ENCODE assay signal across 14 cellular contexts in the genomic region with DNA sequence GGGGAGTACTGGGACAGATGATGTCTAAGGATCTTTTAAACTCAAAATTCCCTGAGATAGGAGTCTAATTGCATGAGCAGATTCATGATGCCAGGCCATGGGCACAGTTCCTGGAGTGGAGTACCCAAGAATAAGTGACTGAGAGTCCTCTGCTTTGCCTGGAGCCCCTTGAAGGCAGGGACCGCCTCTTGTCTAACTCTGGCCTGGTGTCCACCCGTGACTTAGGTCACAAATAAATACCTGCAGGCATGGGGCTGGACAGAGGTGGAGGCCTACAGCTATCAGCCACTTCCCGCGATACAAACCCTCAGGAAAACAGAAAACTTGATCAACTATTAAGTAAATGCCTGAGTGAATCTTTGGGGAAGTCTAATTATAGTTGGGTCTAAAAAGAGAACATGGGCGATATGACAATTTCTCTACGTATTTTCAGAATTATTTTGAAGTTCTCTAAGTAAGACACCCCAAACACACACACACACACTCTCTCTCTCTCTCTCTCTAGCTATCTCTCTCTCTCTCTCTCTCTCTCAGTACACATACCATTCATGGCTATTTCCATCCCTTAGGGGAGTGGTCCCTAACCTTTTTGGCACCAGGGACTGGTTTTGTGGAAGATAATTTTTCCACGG. TPM values are rescaled to one million over a fixed set of nuclear protein-coding genes. Genes with fewer than 3 reads are reported as not detected.
A peak's percentile ranks its signal among the peaks of the same experiment; 100 is the strongest.
DNase-seq lines count a peak whose midpoint lies in the region; ATAC-seq and TF ChIP-seq lines count a peak whose summit lies in the region.
"Had no signal": no experiment of that assay in that cellular context is flagged by ENCODE, and none has a peak within 500 bp of the region (broad histone marks: within the 10 kb centered on the region; RNA-seq: fewer than 3 reads in every experiment).

No MANE protein-coding gene starts in this region.

- peaks cover 0 to 1% of the 10 kb centered on the region in 2 donors for H3K27me3 Mint-ChIP-seq in CD4-positive, alpha-beta memory T cell
- no peaks in the 10 kb centered on the region for H3K27me3 Mint-ChIP-seq in activated naive CD8-positive, alpha-beta T cell treated with anti-CD3 and anti-CD28 coated beads, Interleukin-2, amount 50 U/mL, for 24 hours

- 92% methylated on average over 7 of the region's 7 CpGs for WGBS in esophagus muscularis mucosa

- H3K27ac ChIP-seq in CD4-positive, alpha-beta memory T cell (ENCODE audit: low read depth, low read length) = peak overlapping the region; percentile 89
- H3K27ac ChIP-seq in HEK293 (ENCODE audit: extremely low read depth, low read depth, low read length) (no peak overlapping the region), neutrophil (peak overlapping the region; percentile 95), esophagus muscularis mucosa (replicated peaks in 1 of 4) (peak overlapping the region in 2 of 4 donors; percentile 12 to 30)
- H3K27ac ChIP-seq: SJCRH30 had no signal

- H3K4me3 Mint-ChIP-seq in CD4-positive, alpha-beta memory T cell = peak overlapping the region in 7 of 8 donors; percentile 82 to 100 (median 97)
- peak overlapping the region; percentile 84 for H3K4me3 Mint-ChIP-seq in activated naive CD8-positive, alpha-beta T cell treated with anti-CD3 and anti-CD28 coated beads, Interleukin-2, amount 50 U/mL, for 24 hours
- H3K4me3 Mint-ChIP-seq: mesothelial cell of epicardium had no signal

- DNase-seq in CD4-positive, alpha-beta memory T cell = no peak
- no peak for DNase-seq in activated naive CD8-positive, alpha-beta T cell treated with anti-CD3 and anti-CD28 coated beads, Interleukin-2, amount 50 U/mL, for 24 hours
- DNase-seq in MG63 (no peak), LoVo (ENCODE audit: low spot score) (no peak), esophagus muscularis mucosa (ENCODE audit: extremely low spot score) (no peak), glomerular visceral epithelial cell (ENCODE audit: extremely low spot score) (no peak)
- DNase-seq: activated CD4-positive, alpha-beta T cell treated with anti-CD3 and anti-CD28 coated beads for 1 hour; aorta; hypothalamus; NCI-H524; SJCRH30 had no signal

- no peaks in the 10 kb centered on the region for H3K9me3 ChIP-seq in CD4-positive, alpha-beta memory T cell (ENCODE audit: control insufficient read depth in 1 of 2, low read length in 2 of 2)
- H3K9me3 ChIP-seq in HEK293 (ENCODE audit: control insufficient read depth, insufficient read depth, low read depth, low read length) = no peaks in the 10 kb centered on the region
- no peaks in the 10 kb centered on the region for H3K9me3 ChIP-seq in neutrophil
- no peaks in the 10 kb centered on the region for H3K9me3 ChIP-seq in MG63
- no peaks in the 10 kb centered on the region for H3K9me3 ChIP-seq in esophagus muscularis mucosa
- H3K9me3 ChIP-seq: SJCRH30 had no signal

- POLR2A ChIA-PET in CD4-positive, alpha-beta memory T cell (lab: Charles Lee; ENCODE audit: partially characterized antibody) = interaction anchor here (0.8 to 15.9 kb wide), 11 partner anchors 8 to 114 kb away, joined by 3 to 256 read pairs (median 46); no protein-coding TSS in a partner anchor
- POLR2A ChIA-PET in HEK293 (lab: Yijun Ruan, JAX) = no interaction called here

- peak overlapping the region; percentile 92 to 100 (median 98) for H3K27ac Mint-ChIP-seq in CD4-positive, alpha-beta memory T cell
- peak overlapping the region; percentile 93 for H3K27ac Mint-ChIP-seq in activated naive CD8-positive, alpha-beta T cell treated with anti-CD3 and anti-CD28 coated beads, Interleukin-2, amount 50 U/mL, for 24 hours
- H3K27ac Mint-ChIP-seq: mesothelial cell of epicardium had no signal

- H3K9me3 Mint-ChIP-seq in CD4-positive, alpha-beta memory T cell = peaks cover 0 to 2% (median 0%) of the 10 kb centered on the region in 8 donors
- peaks cover 3% of the 10 kb centered on the region for H3K9me3 Mint-ChIP-seq in activated naive CD8-positive, alpha-beta T cell treated with anti-CD3 and anti-CD28 coated beads, Interleukin-2, amount 50 U/mL, for 24 hours

- TF ChIP-seq CTCF in HEK293 (tag by site-specific recombination; IDR thresholded peaks at IDR 0.05) = no peak
- no peak for TF ChIP-seq CTCF in neutrophil (IDR thresholded peaks at IDR 0.05)
- TF ChIP-seq CTCF in esophagus muscularis mucosa (IDR thresholded peaks at IDR 0.05) = no peak

- CTCF ChIA-PET in CD4-positive, alpha-beta memory T cell (lab: Charles Lee; ENCODE audit: partially characterized antibody) = interaction anchor here (0.6 to 21.7 kb wide), 12 partner anchors 10 to 139 kb away, joined by 3 to 430 read pairs (median 8); a partner anchor contains a TSS
- CTCF ChIA-PET in HEK293 (lab: Yijun Ruan, JAX) = interaction anchor here (0.6 to 1.8 kb wide), 3 partner anchors 11 to 136 kb away, joined by 3 to 5 read pairs (median 5); no protein-coding TSS in a partner anchor

- no peak for TF ChIP-seq EP300 in esophagus muscularis mucosa (IDR thresholded peaks at IDR 0.05)

- no peaks in the 10 kb centered on the region for H3K27me3 ChIP-seq in CD4-positive, alpha-beta memory T cell (ENCODE audit: insufficient read depth, low read length)
- no peaks in the 10 kb centered on the region for H3K27me3 ChIP-seq in neutrophil
- no peaks in the 10 kb centered on the region for H3K27me3 ChIP-seq in MG63
- H3K27me3 ChIP-seq in esophagus muscularis mucosa = no peaks in the 10 kb centered on the region
- H3K27me3 ChIP-seq: SJCRH30 had no signal

- peak overlapping the region in 1 of 2 donors; percentile 4 for H3K4me3 ChIP-seq in CD4-positive, alpha-beta memory T cell (ENCODE audit: low read length in 2 of 2)
- no peak overlapping the region for H3K4me3 ChIP-seq in HEK293 (ENCODE audit: low read depth, low read length)
- peak overlapping the region in 1 of 2 experiments; percentile 69 for H3K4me3 ChIP-seq in neutrophil (ENCODE audit: low read depth in 1 of 2, low read length in 1 of 2)
- H3K4me3 ChIP-seq in MG63 = no peak overlapping the region
- no peak overlapping the region for H3K4me3 ChIP-seq in esophagus muscularis mucosa
- H3K4me3 ChIP-seq: SJCRH30 had no signal

- no peak for TF ChIP-seq POLR2A in esophagus muscularis mucosa (IDR thresholded peaks at IDR 0.05; ENCODE audit: low read depth)

- H3K4me1 ChIP-seq in CD4-positive, alpha-beta memory T cell (ENCODE audit: insufficient read depth, low read length) = peaks cover 60% of the 10 kb centered on the region
- H3K4me1 ChIP-seq in HEK293 (ENCODE audit: control insufficient read depth, insufficient read depth, low read length) (no peaks in the 10 kb centered on the region), neutrophil (ENCODE audit: control insufficient read depth in 1 of 2, insufficient read depth in 1 of 2, low read depth in 1 of 2, low read length in 1 of 2) (peaks cover 56 to 61% of the 10 kb centered on the region in 2 experiments), esophagus muscularis mucosa (peaks cover 0 to 59% (median 49%) of the 10 kb centered on the region in 4 donors)

- H3K4me1 Mint-ChIP-seq in CD4-positive, alpha-beta memory T cell = peaks cover 50 to 73% (median 59%) of the 10 kb centered on the region in 4 donors
- peaks cover 76% of the 10 kb centered on the region for H3K4me1 Mint-ChIP-seq in activated naive CD8-positive, alpha-beta T cell treated with anti-CD3 and anti-CD28 coated beads, Interleukin-2, amount 50 U/mL, for 24 hours

- no peak for ATAC-seq in activated naive CD8-positive, alpha-beta T cell treated with anti-CD3 and anti-CD28 coated beads, Interleukin-2, amount 50 U/mL, for 24 hours

- H3K36me3 ChIP-seq in CD4-positive, alpha-beta memory T cell (ENCODE audit: insufficient read depth, low read length) = no peaks in the 10 kb centered on the region
- H3K36me3 ChIP-seq in HEK293 (ENCODE audit: control insufficient read depth in 2 of 2, insufficient read depth in 1 of 2, low read length in 2 of 2) = no peaks in the 10 kb centered on the region
- peaks cover 25% of the 10 kb centered on the region for H3K36me3 ChIP-seq in neutrophil
- H3K36me3 ChIP-seq in MG63 = no peaks in the 10 kb centered on the region
- H3K36me3 ChIP-seq in esophagus muscularis mucosa = peaks cover 0 to 3% (median 0%) of the 10 kb centered on the region in 4 donors
- H3K36me3 ChIP-seq: SJCRH30 had no signal

- intact Hi-C loops in CD4-positive, alpha-beta memory T cell (cut with micrococcal nuclease) = loop anchor here (5.0 to 10.0 kb wide), 2 partner anchors 33 to 635 kb away; a partner anchor contains a TSS
- intact Hi-C loops in esophagus muscularis mucosa (cut with DNase I) = no loop called here

- H3K36me3 Mint-ChIP-seq in CD4-positive, alpha-beta memory T cell = peaks cover 27 to 43% of the 10 kb centered on the region in 2 donors
- H3K36me3 Mint-ChIP-seq in activated naive CD8-positive, alpha-beta T cell treated with anti-CD3 and anti-CD28 coated beads, Interleukin-2, amount 50 U/mL, for 24 hours (ENCODE audit: low read depth) = peaks cover 40% of the 10 kb centered on the region

TF ChIP-seq in HEK293, 187 proteins besides CTCF, POLR2A, EP300 and RAD21 (continues in another document):
- TF ChIP-seq ZNF596 (tag by site-specific recombination; IDR thresholded peaks at IDR 0.05) = peak; percentile 64; the same call in 1 of the 2 replicates
- TF ChIP-seq, protein P1, sequence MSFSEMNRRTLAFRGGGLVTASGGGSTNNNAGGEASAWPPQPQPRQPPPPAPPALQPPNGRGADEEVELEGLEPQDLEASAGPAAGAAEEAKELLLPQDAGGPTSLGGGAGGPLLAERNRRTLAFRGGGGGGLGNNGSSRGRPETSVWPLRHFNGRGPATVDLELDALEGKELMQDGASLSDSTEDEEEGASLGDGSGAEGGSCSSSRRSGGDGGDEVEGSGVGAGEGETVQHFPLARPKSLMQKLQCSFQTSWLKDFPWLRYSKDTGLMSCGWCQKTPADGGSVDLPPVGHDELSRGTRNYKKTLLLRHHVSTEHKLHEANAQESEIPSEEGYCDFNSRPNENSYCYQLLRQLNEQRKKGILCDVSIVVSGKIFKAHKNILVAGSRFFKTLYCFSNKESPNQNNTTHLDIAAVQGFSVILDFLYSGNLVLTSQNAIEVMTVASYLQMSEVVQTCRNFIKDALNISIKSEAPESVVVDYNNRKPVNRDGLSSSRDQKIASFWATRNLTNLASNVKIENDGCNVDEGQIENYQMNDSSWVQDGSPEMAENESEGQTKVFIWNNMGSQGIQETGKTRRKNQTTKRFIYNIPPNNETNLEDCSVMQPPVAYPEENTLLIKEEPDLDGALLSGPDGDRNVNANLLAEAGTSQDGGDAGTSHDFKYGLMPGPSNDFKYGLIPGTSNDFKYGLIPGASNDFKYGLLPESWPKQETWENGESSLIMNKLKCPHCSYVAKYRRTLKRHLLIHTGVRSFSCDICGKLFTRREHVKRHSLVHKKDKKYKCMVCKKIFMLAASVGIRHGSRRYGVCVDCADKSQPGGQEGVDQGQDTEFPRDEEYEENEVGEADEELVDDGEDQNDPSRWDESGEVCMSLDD (tag by site-specific recombination; IDR thresholded peaks at IDR 0.05) = no peak

RNA-seq across cellular contexts. Expression of a gene that starts 1.8 kb away (rescaled TPM):
- total RNA-seq in CD4-positive, alpha-beta memory T cell = 100 to 1,000 TPM; 483 to 484 TPM
- 100 to 1,000 TPM in 1 of 2 donors, 10 to 100 TPM in 1; 79.2 to 169 TPM for polyA plus RNA-seq in CD4-positive, alpha-beta memory T cell
- 4.3 and 4.6 TPM in 2 replicates for total RNA-seq in MG63 (2014; rRNA removed; shearing (Covaris generic); ENCODE audit: low replicate concordance)
- total RNA-seq in esophagus muscularis mucosa = 10 to 100 TPM; 31.5 to 61.5 (median 36.3) TPM

Comparison
In these comparisons a context has a peak if more than half of its experiments do, and no peak if none do; other contexts are left out.
1. RNA of a gene that starts 1.8 kb away (total RNA-seq): 483 to 484 TPM in CD4-positive, alpha-beta memory T cell; 31.5 to 61.5 TPM in esophagus muscularis mucosa and 4.3 to 4.6 TPM in MG63; every median in the first group is over 4 times any median in the second.